In genomic region chr10:73519336-73519735, GRCh38 we compare ENCODE assay signal across 10 cellular contexts.
"Had no signal": no experiment of that assay in that cellular context is flagged by ENCODE, and none has a peak within 500 bp of the region (broad histone marks: within the 10 kb centered on the region; RNA-seq: fewer than 3 reads in every experiment).

No MANE protein-coding gene starts in this region.

- H3K4me3 ChIP-seq: HAP-1 had no signal

- H3K4me3 Mint-ChIP-seq: HFFc6, IgD-negative memory B cell had no signal

- ATAC-seq: HCT116, HepG2 had no signal

- H3K4me1 Mint-ChIP-seq: IgD-negative memory B cell had no signal

- H3K4me1 ChIP-seq: HAP-1 had no signal

- H3K27me3 Mint-ChIP-seq: IgD-negative memory B cell had no signal

- H3K27ac Mint-ChIP-seq: HFFc6, IgD-negative memory B cell had no signal

- H3K27ac ChIP-seq: HL-60, KMS-11 had no signal

- H3K4me2 ChIP-seq: KMS-11 had no signal

- H3K9me3 Mint-ChIP-seq: HFFc6, IgD-negative memory B cell had no signal

- DNase-seq: GOT3, H7, HFFc6, KBM-7 had no signal
